1 cellular context compared by ENCODE assay signal in the genomic region with DNA sequence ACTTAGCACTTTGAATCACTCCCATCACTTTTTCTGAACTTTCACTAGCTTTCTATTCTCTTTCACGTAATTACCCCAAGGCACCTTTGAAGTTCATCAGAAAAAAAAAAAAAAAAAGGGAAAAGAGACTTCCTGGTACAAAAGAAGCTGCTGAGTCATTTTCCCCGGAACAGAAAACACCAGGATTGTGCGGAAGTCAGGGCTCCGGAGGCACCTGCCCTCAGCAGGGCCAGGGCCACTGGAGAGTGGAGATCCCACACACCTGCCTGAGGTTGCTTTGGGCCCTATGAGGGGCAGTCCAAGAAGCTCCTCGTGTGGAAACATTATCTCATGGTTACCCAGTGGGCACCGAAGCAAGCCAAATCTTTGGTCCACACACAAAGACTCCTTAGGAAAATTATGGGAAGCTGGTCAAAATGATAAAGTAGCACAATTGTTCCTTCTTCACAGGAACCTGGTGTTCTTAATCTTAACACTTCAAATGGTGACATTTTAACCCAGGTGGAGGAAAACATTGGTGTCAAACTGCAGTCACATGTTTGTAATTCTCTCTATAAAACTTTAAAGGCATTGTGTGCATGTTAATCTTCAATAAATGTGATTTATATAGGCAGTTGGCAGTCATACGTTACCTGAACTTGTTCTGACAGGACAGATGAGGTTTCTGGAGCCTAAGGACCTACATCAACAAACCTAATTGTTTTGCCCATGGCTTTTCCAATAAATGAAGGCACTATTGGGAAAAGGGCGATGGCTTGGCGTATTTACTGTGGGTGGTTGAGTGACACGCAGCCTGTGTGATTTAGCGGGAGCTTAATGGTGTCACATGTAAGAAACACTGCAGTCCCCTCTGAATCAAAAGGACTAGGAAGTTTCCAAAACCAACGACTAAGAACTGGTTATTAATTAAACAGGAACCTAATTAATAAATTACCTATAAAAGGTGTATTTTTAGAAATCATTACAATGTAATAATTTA.
TF ChIP-seq lines count a peak whose summit lies in the region.

No MANE protein-coding gene starts in this region.

TF ChIP-seq in HepG2, 621 proteins besides CTCF, POLR2A, EP300 and RAD21 (continued from another document):
- TF ChIP-seq MYNN (CRISPR knock-in tag; IDR thresholded peaks at IDR 0.05; ENCODE audit: low read depth) = no peak
- peak; percentile 43; the same call in 1 of the 2 replicates for TF ChIP-seq FOSL2 (CRISPR knock-in tag; IDR thresholded peaks at IDR 0.05)
- 0 out of 2 replicates have a peak, but pooled peaks have one; percentile 25 for TF ChIP-seq ELF1 (CRISPR knock-in tag; IDR thresholded peaks at IDR 0.05)
- no peak for TF ChIP-seq SNAI1 (CRISPR knock-in tag; IDR thresholded peaks at IDR 0.05; ENCODE audit: borderline replicate concordance)
- 0 out of 2 replicates have a peak, but pooled peaks have one; percentile 13 for TF ChIP-seq GABPA (IDR thresholded peaks at IDR 0.05; ENCODE audit: low read depth, low read length)
- peak; percentile 66; the same call in 1 of the 2 replicates for TF ChIP-seq GABPA (CRISPR knock-in tag; IDR thresholded peaks at IDR 0.05; ENCODE audit: low read depth)
- TF ChIP-seq ZNF564 (CRISPR knock-in tag; IDR thresholded peaks at IDR 0.05) = no peak
- TF ChIP-seq NFE2L2 (IDR thresholded peaks at IDR 0.05; ENCODE audit: low read length) = peak; percentile 77; the same call in 1 of the 2 replicates
- TF ChIP-seq SKI (IDR thresholded peaks at IDR 0.05; ENCODE audit: partially characterized antibody) = no peak
- TF ChIP-seq, protein P1, sequence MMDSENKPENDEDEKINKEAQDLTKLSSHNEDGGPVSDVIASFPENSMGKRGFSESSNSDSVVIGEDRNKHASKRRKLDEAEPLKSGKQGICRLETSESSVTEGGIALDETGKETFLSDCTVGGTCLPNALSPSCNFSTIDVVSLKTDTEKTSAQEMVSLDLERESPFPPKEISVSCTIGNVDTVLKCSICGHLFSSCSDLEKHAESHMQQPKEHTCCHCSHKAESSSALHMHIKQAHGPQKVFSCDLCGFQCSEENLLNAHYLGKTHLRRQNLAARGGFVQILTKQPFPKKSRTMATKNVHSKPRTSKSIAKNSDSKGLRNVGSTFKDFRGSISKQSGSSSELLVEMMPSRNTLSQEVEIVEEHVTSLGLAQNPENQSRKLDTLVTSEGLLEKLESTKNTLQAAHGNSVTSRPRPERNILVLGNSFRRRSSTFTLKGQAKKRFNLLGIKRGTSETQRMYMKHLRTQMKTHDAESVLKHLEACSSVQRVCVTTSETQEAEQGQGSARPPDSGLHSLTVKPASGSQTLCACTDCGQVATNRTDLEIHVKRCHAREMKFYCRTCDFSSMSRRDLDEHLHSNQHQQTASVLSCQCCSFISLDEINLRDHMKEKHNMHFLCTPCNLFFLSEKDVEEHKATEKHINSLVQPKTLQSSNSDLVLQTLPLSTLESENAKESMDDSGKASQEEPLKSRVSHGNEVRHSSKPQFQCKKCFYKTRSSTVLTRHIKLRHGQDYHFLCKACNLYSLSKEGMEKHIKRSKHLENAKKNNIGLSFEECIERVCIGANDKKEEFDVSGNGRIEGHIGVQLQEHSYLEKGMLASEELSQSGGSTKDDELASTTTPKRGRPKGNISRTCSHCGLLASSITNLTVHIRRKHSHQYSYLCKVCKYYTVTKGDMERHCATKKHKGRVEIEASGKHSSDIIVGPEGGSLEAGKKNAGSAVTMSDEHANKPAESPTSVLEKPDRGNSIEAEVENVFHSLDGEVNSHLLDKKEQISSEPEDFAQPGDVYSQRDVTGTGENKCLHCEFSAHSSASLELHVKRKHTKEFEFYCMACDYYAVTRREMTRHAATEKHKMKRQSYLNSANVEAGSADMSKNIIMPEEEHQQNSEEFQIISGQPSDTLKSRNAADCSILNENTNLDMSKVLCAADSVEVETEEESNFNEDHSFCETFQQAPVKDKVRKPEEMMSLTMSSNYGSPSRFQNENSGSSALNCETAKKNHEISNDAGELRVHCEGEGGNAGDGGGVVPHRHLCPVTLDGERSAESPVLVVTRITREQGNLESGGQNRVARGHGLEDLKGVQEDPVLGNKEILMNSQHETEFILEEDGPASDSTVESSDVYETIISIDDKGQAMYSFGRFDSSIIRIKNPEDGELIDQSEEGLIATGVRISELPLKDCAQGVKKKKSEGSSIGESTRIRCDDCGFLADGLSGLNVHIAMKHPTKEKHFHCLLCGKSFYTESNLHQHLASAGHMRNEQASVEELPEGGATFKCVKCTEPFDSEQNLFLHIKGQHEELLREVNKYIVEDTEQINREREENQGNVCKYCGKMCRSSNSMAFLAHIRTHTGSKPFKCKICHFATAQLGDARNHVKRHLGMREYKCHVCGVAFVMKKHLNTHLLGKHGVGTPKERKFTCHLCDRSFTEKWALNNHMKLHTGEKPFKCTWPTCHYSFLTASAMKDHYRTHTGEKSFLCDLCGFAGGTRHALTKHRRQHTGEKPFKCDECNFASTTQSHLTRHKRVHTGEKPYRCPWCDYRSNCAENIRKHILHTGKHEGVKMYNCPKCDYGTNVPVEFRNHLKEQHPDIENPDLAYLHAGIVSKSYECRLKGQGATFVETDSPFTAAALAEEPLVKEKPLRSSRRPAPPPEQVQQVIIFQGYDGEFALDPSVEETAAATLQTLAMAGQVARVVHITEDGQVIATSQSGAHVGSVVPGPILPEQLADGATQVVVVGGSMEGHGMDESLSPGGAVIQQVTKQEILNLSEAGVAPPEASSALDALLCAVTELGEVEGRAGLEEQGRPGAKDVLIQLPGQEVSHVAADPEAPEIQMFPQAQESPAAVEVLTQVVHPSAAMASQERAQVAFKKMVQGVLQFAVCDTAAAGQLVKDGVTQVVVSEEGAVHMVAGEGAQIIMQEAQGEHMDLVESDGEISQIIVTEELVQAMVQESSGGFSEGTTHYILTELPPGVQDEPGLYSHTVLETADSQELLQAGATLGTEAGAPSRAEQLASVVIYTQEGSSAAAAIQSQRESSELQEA (CRISPR knock-in tag; IDR thresholded peaks at IDR 0.05; ENCODE audit: not compliant biosample characterization) = no peak
- TF ChIP-seq, protein P2, sequence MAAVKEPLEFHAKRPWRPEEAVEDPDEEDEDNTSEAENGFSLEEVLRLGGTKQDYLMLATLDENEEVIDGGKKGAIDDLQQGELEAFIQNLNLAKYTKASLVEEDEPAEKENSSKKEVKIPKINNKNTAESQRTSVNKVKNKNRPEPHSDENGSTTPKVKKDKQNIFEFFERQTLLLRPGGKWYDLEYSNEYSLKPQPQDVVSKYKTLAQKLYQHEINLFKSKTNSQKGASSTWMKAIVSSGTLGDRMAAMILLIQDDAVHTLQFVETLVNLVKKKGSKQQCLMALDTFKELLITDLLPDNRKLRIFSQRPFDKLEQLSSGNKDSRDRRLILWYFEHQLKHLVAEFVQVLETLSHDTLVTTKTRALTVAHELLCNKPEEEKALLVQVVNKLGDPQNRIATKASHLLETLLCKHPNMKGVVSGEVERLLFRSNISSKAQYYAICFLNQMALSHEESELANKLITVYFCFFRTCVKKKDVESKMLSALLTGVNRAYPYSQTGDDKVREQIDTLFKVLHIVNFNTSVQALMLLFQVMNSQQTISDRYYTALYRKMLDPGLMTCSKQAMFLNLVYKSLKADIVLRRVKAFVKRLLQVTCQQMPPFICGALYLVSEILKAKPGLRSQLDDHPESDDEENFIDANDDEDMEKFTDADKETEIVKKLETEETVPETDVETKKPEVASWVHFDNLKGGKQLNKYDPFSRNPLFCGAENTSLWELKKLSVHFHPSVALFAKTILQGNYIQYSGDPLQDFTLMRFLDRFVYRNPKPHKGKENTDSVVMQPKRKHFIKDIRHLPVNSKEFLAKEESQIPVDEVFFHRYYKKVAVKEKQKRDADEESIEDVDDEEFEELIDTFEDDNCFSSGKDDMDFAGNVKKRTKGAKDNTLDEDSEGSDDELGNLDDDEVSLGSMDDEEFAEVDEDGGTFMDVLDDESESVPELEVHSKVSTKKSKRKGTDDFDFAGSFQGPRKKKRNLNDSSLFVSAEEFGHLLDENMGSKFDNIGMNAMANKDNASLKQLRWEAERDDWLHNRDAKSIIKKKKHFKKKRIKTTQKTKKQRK (IDR thresholded peaks at IDR 0.05; ENCODE audit: low read length) = no peak
- no peak for TF ChIP-seq SP4 (CRISPR knock-in tag; IDR thresholded peaks at IDR 0.05)
- no peak for TF ChIP-seq ZNF138 (CRISPR knock-in tag; IDR thresholded peaks at IDR 0.05; ENCODE audit: low read depth)
- TF ChIP-seq NFE2 (CRISPR knock-in tag; IDR thresholded peaks at IDR 0.05) = peak; percentile 31; the same call in 1 of the 2 replicates
- TF ChIP-seq ZKSCAN5 (CRISPR knock-in tag; IDR thresholded peaks at IDR 0.05) = no peak
- no peak for TF ChIP-seq ZNF33B (CRISPR knock-in tag; IDR thresholded peaks at IDR 0.05)
- TF ChIP-seq KDM5A (IDR thresholded peaks at IDR 0.05; ENCODE audit: borderline replicate concordance, low read length) = no peak
- no peak for TF ChIP-seq AGO1 (IDR thresholded peaks at IDR 0.05; ENCODE audit: low read depth, low read length, poor library complexity, severe bottlenecking)
- TF ChIP-seq, protein P3, sequence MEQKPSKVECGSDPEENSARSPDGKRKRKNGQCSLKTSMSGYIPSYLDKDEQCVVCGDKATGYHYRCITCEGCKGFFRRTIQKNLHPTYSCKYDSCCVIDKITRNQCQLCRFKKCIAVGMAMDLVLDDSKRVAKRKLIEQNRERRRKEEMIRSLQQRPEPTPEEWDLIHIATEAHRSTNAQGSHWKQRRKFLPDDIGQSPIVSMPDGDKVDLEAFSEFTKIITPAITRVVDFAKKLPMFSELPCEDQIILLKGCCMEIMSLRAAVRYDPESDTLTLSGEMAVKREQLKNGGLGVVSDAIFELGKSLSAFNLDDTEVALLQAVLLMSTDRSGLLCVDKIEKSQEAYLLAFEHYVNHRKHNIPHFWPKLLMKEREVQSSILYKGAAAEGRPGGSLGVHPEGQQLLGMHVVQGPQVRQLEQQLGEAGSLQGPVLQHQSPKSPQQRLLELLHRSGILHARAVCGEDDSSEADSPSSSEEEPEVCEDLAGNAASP (CRISPR knock-in tag; IDR thresholded peaks at IDR 0.05; ENCODE audit: borderline replicate concordance) = no peak
- TF ChIP-seq ELF3 (CRISPR knock-in tag; IDR thresholded peaks at IDR 0.05) = peak; percentile 65; the same call in 1 of the 2 replicates
- no peak for TF ChIP-seq TBX2 (CRISPR knock-in tag; IDR thresholded peaks at IDR 0.05; ENCODE audit: borderline replicate concordance)
TF ChIP-seq in HepG2: peak in this region for 7.
